ENCODE assay signal across 21 cellular contexts in the genomic region with DNA sequence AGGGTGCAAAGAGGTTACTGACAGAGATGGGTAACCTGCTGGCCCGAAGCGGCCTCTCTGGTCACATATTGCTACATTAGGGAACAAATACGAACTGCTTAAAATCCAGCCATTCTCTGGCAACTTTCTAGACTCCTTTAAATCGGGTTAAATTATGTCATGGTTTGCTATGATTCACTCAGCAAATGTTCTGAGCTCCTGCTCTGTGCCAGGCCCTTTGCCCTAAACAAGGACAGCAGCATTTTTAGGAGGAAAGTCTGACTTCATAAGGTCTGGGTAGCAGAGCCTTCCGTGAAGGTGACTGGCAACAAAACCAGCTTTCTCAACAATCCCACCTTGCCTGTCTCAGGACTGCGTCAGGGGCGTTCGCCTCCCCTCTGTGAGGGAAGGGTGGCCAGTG. TPM values are rescaled to one million over a fixed set of nuclear protein-coding genes. Genes with fewer than 3 reads are reported as not detected.
"Had no signal": no experiment of that assay in that cellular context is flagged by ENCODE, and none has a peak within 500 bp of the region (broad histone marks: within the 10 kb centered on the region; RNA-seq: fewer than 3 reads in every experiment).

No MANE protein-coding gene starts in this region.

- H3K27ac Mint-ChIP-seq: activated CD4-positive, alpha-beta T cell treated with anti-CD3 and anti-CD28 coated beads, Interleukin-2, amount 10 ng/mL, durations not matched to agents 24 days and 14 days; activated naive CD8-positive, alpha-beta T cell treated with anti-CD3 and anti-CD28 coated beads, Interleukin-2, amount 50 U/mL, for 24 hours; natural killer cell treated with Interleukin-12 subunit alpha and Interleukin-12 subunit beta and Interleukin-15 and Interleukin-18, amount 100 ng/mL, for 72 hours; stimulated activated memory B cell treated with anti-CD40 and anti-IgM and Interleukin-4, amounts not matched to agents 10 μg/mL and 1 μg/mL and 100 μg/mL, for 72 hours; WTC11 had no signal

- H3K27ac ChIP-seq: prostate gland, right lobe of liver, spleen had no signal

- ATAC-seq: activated naive CD8-positive, alpha-beta T cell treated with anti-CD3 and anti-CD28 coated beads, Interleukin-2, amount 50 U/mL, for 24 hours; natural killer cell treated with Interleukin-12 subunit alpha and Interleukin-12 subunit beta and Interleukin-15 and Interleukin-18, amount 100 ng/mL, for 72 hours; stimulated activated memory B cell treated with anti-CD40 and anti-IgM and Interleukin-4, amounts not matched to agents 10 μg/mL and 1 μg/mL and 100 μg/mL, for 72 hours; WTC11 had no signal

- H3K36me3 Mint-ChIP-seq: natural killer cell treated with Interleukin-12 subunit alpha and Interleukin-12 subunit beta and Interleukin-15 and Interleukin-18, amount 100 ng/mL, for 72 hours; stimulated activated memory B cell treated with anti-CD40 and anti-IgM and Interleukin-4, amounts not matched to agents 10 μg/mL and 1 μg/mL and 100 μg/mL, for 72 hours; WTC11 had no signal

- H3K36me3 ChIP-seq: prostate gland, right lobe of liver, spleen had no signal

- H3K27me3 ChIP-seq: right lobe of liver, spleen had no signal

- H3K4me1 ChIP-seq: prostate gland, right lobe of liver, spleen had no signal

- H3K9me3 ChIP-seq: prostate gland, right lobe of liver, spleen had no signal

- H3K4me3 Mint-ChIP-seq: activated CD4-positive, alpha-beta T cell treated with anti-CD3 and anti-CD28 coated beads, Interleukin-2, amount 10 ng/mL, durations not matched to agents 24 days and 14 days; activated naive CD8-positive, alpha-beta T cell treated with anti-CD3 and anti-CD28 coated beads, Interleukin-2, amount 50 U/mL, for 24 hours; natural killer cell treated with Interleukin-12 subunit alpha and Interleukin-12 subunit beta and Interleukin-15 and Interleukin-18, amount 100 ng/mL, for 72 hours; stimulated activated memory B cell treated with anti-CD40 and anti-IgM and Interleukin-4, amounts not matched to agents 10 μg/mL and 1 μg/mL and 100 μg/mL, for 72 hours; WTC11 had no signal

- DNase-seq: activated CD4-positive, alpha-beta T cell treated with anti-CD3 and anti-CD28 coated beads, Interleukin-2, amount 10 ng/mL, durations not matched to agents 24 days and 14 days; activated CD8-positive, alpha-beta memory T cell treated with anti-CD3 and anti-CD28 coated beads for 24 hours; activated naive CD4-positive, alpha-beta T cell treated with Interleukin-2 at 50 U/mL for 16 hours; activated naive CD8-positive, alpha-beta T cell treated with anti-CD3 and anti-CD28 coated beads, Interleukin-2, amount 50 U/mL, for 24 hours; central memory CD4-positive, alpha-beta T cell; cortex of kidney; effector CD8-positive, alpha-beta T cell; hypothalamus; nucleus accumbens; right lobe of liver; spleen; stimulated activated CD4-positive, alpha-beta T cell treated with anti-CD3 and anti-CD28 coated beads, Interleukin-1b, Interleukin-23, amount 100 ng/mL, for 48 hours had no signal

- H3K4me1 Mint-ChIP-seq: activated CD4-positive, alpha-beta T cell treated with anti-CD3 and anti-CD28 coated beads, Interleukin-2, amount 10 ng/mL, durations not matched to agents 24 days and 14 days; activated naive CD8-positive, alpha-beta T cell treated with anti-CD3 and anti-CD28 coated beads, Interleukin-2, amount 50 U/mL, for 24 hours; stimulated activated memory B cell treated with anti-CD40 and anti-IgM and Interleukin-4, amounts not matched to agents 10 μg/mL and 1 μg/mL and 100 μg/mL, for 72 hours had no signal

- H3K4me3 ChIP-seq: prostate gland, right lobe of liver, spleen had no signal

- H3K27me3 Mint-ChIP-seq: activated CD4-positive, alpha-beta T cell treated with anti-CD3 and anti-CD28 coated beads, Interleukin-2, amount 10 ng/mL, durations not matched to agents 24 days and 14 days; natural killer cell treated with Interleukin-12 subunit alpha and Interleukin-12 subunit beta and Interleukin-15 and Interleukin-18, amount 100 ng/mL, for 72 hours; stimulated activated memory B cell treated with anti-CD40 and anti-IgM and Interleukin-4, amounts not matched to agents 10 μg/mL and 1 μg/mL and 100 μg/mL, for 72 hours had no signal

RNA-seq across cellular contexts. Expression of gene ZP4, which starts 15.4 kb away (rescaled TPM):
- total RNA-seq: activated CD4-positive, alpha-beta T cell treated with anti-CD3 and anti-CD28 coated beads, Interleukin-2, amount 10 ng/mL, durations not matched to agents 24 days and 14 days; epithelial cell of proximal tubule; glomerular endothelial cell; mucosa of gallbladder; natural killer cell treated with Interleukin-12 subunit alpha and Interleukin-12 subunit beta and Interleukin-15 and Interleukin-18, amount 100 ng/mL, for 72 hours; prostate gland; right lobe of liver; spleen; subcutaneous adipose tissue; T-helper 1 cell treated with Interleukin-12 subunit alpha and Interleukin-12 subunit beta and Interleukin-4 antibody, amounts not matched to agents 30 ng/mL and 1 ng/mL, for 36 hours; WTC11 had no signal
- polyA plus RNA-seq: spleen had no signal
